In genomic region chr7:123747089-123747488, GRCh38 we compare ENCODE assay signal across 8 cellular contexts. TPM values are rescaled to one million over a fixed set of nuclear protein-coding genes. Genes with fewer than 3 reads are reported as not detected.
DNase-seq lines count a peak whose midpoint lies in the region; ATAC-seq and TF ChIP-seq lines count a peak whose summit lies in the region.

No MANE protein-coding gene starts in this region.

- peaks cover 17% of the 10 kb centered on the region for H3K36me3 Mint-ChIP-seq in T-helper 2 cell treated with Interferon-gamma antibody and Interleukin-4, amounts not matched to agents 5 μg/mL and 100 μg/mL, for 36 hours (ENCODE audit: low read depth)
- H3K36me3 Mint-ChIP-seq in glutamatergic neuron (ENCODE audit: unreplicated experiment), result no peaks in the 10 kb centered on the region
- H3K36me3 Mint-ChIP-seq in stimulated activated effector memory CD8-positive, alpha-beta T cell treated with anti-CD3 and anti-CD28 coated beads, Interleukin-12 subunit alpha, Interleukin-12 subunit beta, amount 100 ng/mL, for 72 hours, result peaks cover 36% of the 10 kb centered on the region

- H3K4me1 Mint-ChIP-seq in T-helper 2 cell treated with Interferon-gamma antibody and Interleukin-4, amounts not matched to agents 5 μg/mL and 100 μg/mL, for 36 hours (ENCODE audit: low read depth), result peaks cover 51% of the 10 kb centered on the region
- H3K4me1 Mint-ChIP-seq in glutamatergic neuron (ENCODE audit: low read depth, unreplicated experiment), result peaks cover 34% of the 10 kb centered on the region
- peaks cover 66% of the 10 kb centered on the region for H3K4me1 Mint-ChIP-seq in stimulated activated effector memory CD8-positive, alpha-beta T cell treated with anti-CD3 and anti-CD28 coated beads, Interleukin-12 subunit alpha, Interleukin-12 subunit beta, amount 100 ng/mL, for 72 hours

- DNase-seq in DMS 273 (lab: John Stamatoyannopoulos, UW; ENCODE audit: unreplicated experiment), result peak; percentile 47
- DNase-seq in DMS 273 treated with DMSO at 0.1 percent for 48 hours (lab: John Stamatoyannopoulos, UW), result no peak
- no peak for DNase-seq in T-helper 2 cell treated with Interferon-gamma antibody and Interleukin-4, amounts not matched to agents 5 μg/mL and 100 μg/mL, for 36 hours (ENCODE audit: low spot score)
- no peak for DNase-seq in glutamatergic neuron
- DNase-seq in stimulated activated effector memory CD8-positive, alpha-beta T cell treated with anti-CD3 and anti-CD28 coated beads, Interleukin-12 subunit alpha, Interleukin-12 subunit beta, amount 100 ng/mL, for 72 hours (ENCODE audit: low spot score in 2 of 2), result no peak
- DNase-seq in DMS153 treated with DMSO at 0.1 percent for 48 hours (lab: John Stamatoyannopoulos, UW; ENCODE audit: unreplicated experiment), result no peak
- no peak for DNase-seq in NOMO-1 (lab: John Stamatoyannopoulos, UW; ENCODE audit: unreplicated experiment in 2 of 2)

- no peak for TF ChIP-seq CTCF in glutamatergic neuron (IDR thresholded peaks at IDR 0.05; ENCODE audit: partially characterized antibody, unreplicated experiment)

- peaks cover 9% of the 10 kb centered on the region for H3K27me3 Mint-ChIP-seq in T-helper 2 cell treated with Interferon-gamma antibody and Interleukin-4, amounts not matched to agents 5 μg/mL and 100 μg/mL, for 36 hours (ENCODE audit: low read depth)
- H3K27me3 Mint-ChIP-seq in glutamatergic neuron (ENCODE audit: unreplicated experiment), result peaks cover 6% of the 10 kb centered on the region

- H3K27ac Mint-ChIP-seq in T-helper 2 cell treated with Interferon-gamma antibody and Interleukin-4, amounts not matched to agents 5 μg/mL and 100 μg/mL, for 36 hours, result peak overlapping the region; percentile 23
- H3K27ac Mint-ChIP-seq in glutamatergic neuron (ENCODE audit: unreplicated experiment), result peak overlapping the region; percentile 99
- H3K27ac Mint-ChIP-seq in stimulated activated effector memory CD8-positive, alpha-beta T cell treated with anti-CD3 and anti-CD28 coated beads, Interleukin-12 subunit alpha, Interleukin-12 subunit beta, amount 100 ng/mL, for 72 hours, result peak overlapping the region; percentile 92

- H3K9me3 Mint-ChIP-seq in T-helper 2 cell treated with Interferon-gamma antibody and Interleukin-4, amounts not matched to agents 5 μg/mL and 100 μg/mL, for 36 hours, result no peaks in the 10 kb centered on the region
- peaks cover 13% of the 10 kb centered on the region for H3K9me3 Mint-ChIP-seq in glutamatergic neuron (ENCODE audit: unreplicated experiment)
- no peaks in the 10 kb centered on the region for H3K9me3 Mint-ChIP-seq in stimulated activated effector memory CD8-positive, alpha-beta T cell treated with anti-CD3 and anti-CD28 coated beads, Interleukin-12 subunit alpha, Interleukin-12 subunit beta, amount 100 ng/mL, for 72 hours

- no peak for ATAC-seq in stimulated activated effector memory CD8-positive, alpha-beta T cell treated with anti-CD3 and anti-CD28 coated beads, Interleukin-12 subunit alpha, Interleukin-12 subunit beta, amount 100 ng/mL, for 72 hours
- ATAC-seq in HG03442 (IDR thresholded peaks at IDR 0.05; ENCODE audit: unreplicated experiment), result no peak

- peak overlapping the region; percentile 97 for H3K4me3 Mint-ChIP-seq in T-helper 2 cell treated with Interferon-gamma antibody and Interleukin-4, amounts not matched to agents 5 μg/mL and 100 μg/mL, for 36 hours
- peak overlapping the region; percentile 98 for H3K4me3 Mint-ChIP-seq in glutamatergic neuron (ENCODE audit: unreplicated experiment)
- H3K4me3 Mint-ChIP-seq in stimulated activated effector memory CD8-positive, alpha-beta T cell treated with anti-CD3 and anti-CD28 coated beads, Interleukin-12 subunit alpha, Interleukin-12 subunit beta, amount 100 ng/mL, for 72 hours, result peak overlapping the region; percentile 94

RNA-seq across cellular contexts. Expression of gene WASL, which starts 1.7 kb away (rescaled TPM):
- 33.0 TPM for total RNA-seq in glutamatergic neuron (ENCODE audit: unreplicated experiment)

Comparison
In these comparisons a context has a peak if more than half of its experiments do, and no peak if none do; other contexts are left out.
1. H3K27ac Mint-ChIP-seq: peak in every context shown above with its lines; median percentile 99 in glutamatergic neuron; 92 in stimulated activated effector memory CD8-positive, alpha-beta T cell treated with anti-CD3 and anti-CD28 coated beads, Interleukin-12 subunit alpha, Interleukin-12 subunit beta, amount 100 ng/mL, for 72 hours; 23 in T-helper 2 cell treated with Interferon-gamma antibody and Interleukin-4, amounts not matched to agents 5 μg/mL and 100 μg/mL, for 36 hours.